Comparison of ENCODE assay signal across 19 cellular contexts in genomic region chr3:114606336-114606735, GRCh38.
"Had no signal": no experiment of that assay in that cellular context is flagged by ENCODE, and none has a peak within 500 bp of the region (broad histone marks: within the 10 kb centered on the region; RNA-seq: fewer than 3 reads in every experiment).

No MANE protein-coding gene starts in this region.

- H3K36me3 Mint-ChIP-seq: mesothelial cell of epicardium, WTC11 had no signal

- H3K4me3 ChIP-seq: esophagus squamous epithelium, heart left ventricle, upper lobe of right lung had no signal

- H3K4me1 Mint-ChIP-seq: activated CD4-positive, alpha-beta T cell treated with anti-CD3 and anti-CD28 coated beads, Interleukin-2, amount 10 ng/mL, durations not matched to agents 24 days and 14 days; activated naive CD8-positive, alpha-beta T cell treated with anti-CD3 and anti-CD28 coated beads, Interleukin-2, amount 50 U/mL, for 24 hours; mesothelial cell of epicardium; WTC11 had no signal

- H3K27ac Mint-ChIP-seq: activated CD4-positive, alpha-beta T cell treated with anti-CD3 and anti-CD28 coated beads, Interleukin-2, amount 10 ng/mL, durations not matched to agents 24 days and 14 days; activated naive CD8-positive, alpha-beta T cell treated with anti-CD3 and anti-CD28 coated beads, Interleukin-2, amount 50 U/mL, for 24 hours; dendritic cell treated with granulocyte-macrophage colony-stimulating factor and Interleukin-4, amounts not matched to agents 40 ng/mL and 50 ng/mL, for 4 days; mesothelial cell of epicardium; progenitor cell of endocrine pancreas; WTC11 had no signal

- H3K27me3 ChIP-seq: esophagus squamous epithelium, foreskin keratinocyte, heart left ventricle, upper lobe of right lung had no signal

- H3K36me3 ChIP-seq: esophagus squamous epithelium, heart left ventricle, upper lobe of right lung had no signal

- ATAC-seq: activated naive CD8-positive, alpha-beta T cell treated with anti-CD3 and anti-CD28 coated beads, Interleukin-2, amount 50 U/mL, for 24 hours; foreskin keratinocyte; left ventricle myocardium superior; naive thymus-derived CD4-positive, alpha-beta T cell; SK-N-SH treated with all-trans-retinoic acid at 6 μM for 48 hours; stimulated activated naive CD8-positive, alpha-beta T cell treated with anti-CD3 and anti-CD28 coated beads, Interleukin-15, Interleukin-2, amounts not matched to agents 100 U/mL and 50 U/mL, for 24 hours; upper lobe of right lung; WTC11 had no signal

- H3K9me3 Mint-ChIP-seq: activated CD4-positive, alpha-beta T cell treated with anti-CD3 and anti-CD28 coated beads, Interleukin-2, amount 10 ng/mL, durations not matched to agents 24 days and 14 days; activated naive CD8-positive, alpha-beta T cell treated with anti-CD3 and anti-CD28 coated beads, Interleukin-2, amount 50 U/mL, for 24 hours; dendritic cell treated with granulocyte-macrophage colony-stimulating factor and Interleukin-4, amounts not matched to agents 40 ng/mL and 50 ng/mL, for 4 days; naive thymus-derived CD4-positive, alpha-beta T cell; WTC11 had no signal

- H3K27me3 Mint-ChIP-seq: activated CD4-positive, alpha-beta T cell treated with anti-CD3 and anti-CD28 coated beads, Interleukin-2, amount 10 ng/mL, durations not matched to agents 24 days and 14 days; activated naive CD8-positive, alpha-beta T cell treated with anti-CD3 and anti-CD28 coated beads, Interleukin-2, amount 50 U/mL, for 24 hours; dendritic cell treated with granulocyte-macrophage colony-stimulating factor and Interleukin-4, amounts not matched to agents 40 ng/mL and 50 ng/mL, for 4 days; naive thymus-derived CD4-positive, alpha-beta T cell; progenitor cell of endocrine pancreas had no signal

- H3K27ac ChIP-seq: esophagus squamous epithelium, foreskin keratinocyte, upper lobe of right lung had no signal

- H3K4me3 Mint-ChIP-seq: activated CD4-positive, alpha-beta T cell treated with anti-CD3 and anti-CD28 coated beads, Interleukin-2, amount 10 ng/mL, durations not matched to agents 24 days and 14 days; activated naive CD8-positive, alpha-beta T cell treated with anti-CD3 and anti-CD28 coated beads, Interleukin-2, amount 50 U/mL, for 24 hours; dendritic cell treated with granulocyte-macrophage colony-stimulating factor and Interleukin-4, amounts not matched to agents 40 ng/mL and 50 ng/mL, for 4 days; mesothelial cell of epicardium; naive thymus-derived CD4-positive, alpha-beta T cell; WTC11 had no signal

- H3K9me3 ChIP-seq: esophagus squamous epithelium, heart left ventricle, upper lobe of right lung had no signal

- DNase-seq: activated CD4-positive, alpha-beta T cell treated with anti-CD3 and anti-CD28 coated beads, Interleukin-2, amount 10 ng/mL, durations not matched to agents 24 days and 14 days; activated naive CD4-positive, alpha-beta T cell treated with Interleukin-2 at 50 U/mL for 16 hours; activated naive CD8-positive, alpha-beta T cell treated with anti-CD3 and anti-CD28 coated beads, Interleukin-2, amount 50 U/mL, for 24 hours; caudate nucleus; esophagus squamous epithelium; foreskin keratinocyte; heart left ventricle; left ventricle myocardium superior; naive thymus-derived CD4-positive, alpha-beta T cell; nucleus accumbens; stimulated activated CD4-positive, alpha-beta T cell treated with anti-CD3 and anti-CD28 coated beads, Interleukin-4, amount 100 ng/mL, for 1 hour; stimulated activated CD8-positive, alpha-beta memory T cell treated with anti-CD3 and anti-CD28 coated beads, Interleukin-4, amount 100 ng/mL, for 48 hours; stimulated activated naive CD8-positive, alpha-beta T cell treated with anti-CD3 and anti-CD28 coated beads, Interleukin-15, Interleukin-2, amounts not matched to agents 100 U/mL and 50 U/mL, for 24 hours; upper lobe of right lung had no signal
